ENCODE assay signal across 8 cellular contexts in the genomic region with DNA sequence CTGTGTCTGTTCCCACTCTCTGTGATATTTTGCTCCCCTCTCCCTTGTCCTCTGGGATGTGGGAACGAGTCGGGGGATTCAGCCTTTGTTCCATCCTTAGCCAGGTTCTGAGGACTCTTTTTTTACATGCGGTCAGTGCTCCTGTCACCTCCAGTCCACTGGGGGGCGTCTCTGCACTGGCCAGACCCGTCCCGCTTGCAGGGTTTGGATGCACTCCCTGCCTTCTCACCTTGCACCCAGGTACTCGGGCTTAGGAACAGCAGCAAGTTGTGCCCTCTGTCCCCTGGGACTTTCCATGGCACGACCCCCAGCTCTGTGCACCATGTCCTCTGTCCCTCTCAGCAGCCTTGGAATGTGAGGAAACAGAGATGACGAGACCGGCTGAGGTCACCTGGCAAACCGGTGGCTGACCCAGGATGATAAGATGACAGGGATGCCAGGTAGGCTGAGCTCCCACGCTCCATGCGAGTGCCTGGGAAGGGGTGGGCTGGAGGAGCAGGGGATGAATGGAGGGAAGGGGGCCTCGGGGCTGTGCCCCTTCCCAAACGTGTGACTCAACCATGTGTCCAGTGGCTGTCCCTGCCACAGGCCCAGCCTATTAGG. TPM values are rescaled to one million over a fixed set of nuclear protein-coding genes. Genes with fewer than 3 reads are reported as not detected.
DNase-seq lines count a peak whose midpoint lies in the region; ATAC-seq, FAIRE-seq and TF ChIP-seq lines count a peak whose summit lies in the region.
"Had no signal": no experiment of that assay in that cellular context is flagged by ENCODE, and none has a peak within 500 bp of the region (broad histone marks: within the 10 kb centered on the region; RNA-seq: fewer than 3 reads in every experiment).

No MANE protein-coding gene starts in this region.

- intact Hi-C loops in endothelial cell of umbilical vein (cut with micrococcal nuclease) (loop anchor here (1.0 to 5.0 kb wide), 5 partner anchors 20 to 130 kb away; no protein-coding TSS in a partner anchor), uterus (cut with DNase I; ENCODE audit: low total_unique reads) (no loop called here)
- intact Hi-C loops in naive thymus-derived CD4-positive, alpha-beta T cell (cut with micrococcal nuclease) = loop anchor here (1.0 to 2.0 kb wide), 3 partner anchors 119 to 130 kb away; no protein-coding TSS in a partner anchor

- H3K4me3 Mint-ChIP-seq in naive thymus-derived CD4-positive, alpha-beta T cell = no peak overlapping the region
- H3K4me3 Mint-ChIP-seq: stimulated activated naive CD8-positive, alpha-beta T cell treated with anti-CD3 and anti-CD28 coated beads, Interleukin-15, Interleukin-2, amounts not matched to agents 100 ng/mL and 50 ng/mL, for 24 hours had no signal

- peak; percentile 62 for ATAC-seq in naive thymus-derived CD4-positive, alpha-beta T cell
- no peak for ATAC-seq in GM18502 (IDR thresholded peaks at IDR 0.05; ENCODE audit: poor library complexity, unreplicated experiment)

- H3K36me3 ChIP-seq in endothelial cell of umbilical vein (ENCODE audit: control insufficient read depth in 2 of 2, extremely low read depth in 1 of 2, insufficient read depth in 2 of 2, low read length in 2 of 2) (no peaks in the 10 kb centered on the region), uterus (no peaks in the 10 kb centered on the region)
- no peaks in the 10 kb centered on the region for H3K36me3 ChIP-seq in naive thymus-derived CD4-positive, alpha-beta T cell (ENCODE audit: control insufficient read depth in 2 of 3, insufficient read depth in 3 of 3, low read length in 3 of 3)

- FAIRE-seq in GM12892 (lab: Jason Lieb, UNC) = peak; percentile 44
- FAIRE-seq in endothelial cell of umbilical vein (lab: Jason Lieb, UNC) = peak; percentile 87

- H2AFZ ChIP-seq in endothelial cell of umbilical vein (ENCODE audit: low read depth, low read length) = peak overlapping the region; percentile 65

- H3K4me3 ChIP-seq in endothelial cell of umbilical vein (replicated peaks in 1 of 3; ENCODE audit: insufficient read depth in 1 of 3, low read depth in 1 of 3, low read length in 3 of 3) = no peak overlapping the region
- H3K4me3 ChIP-seq in naive thymus-derived CD4-positive, alpha-beta T cell (ENCODE audit: low read length) = no peak overlapping the region
- no peak overlapping the region for H3K4me3 ChIP-seq in uterus

- H3K27me3 ChIP-seq in endothelial cell of umbilical vein (ENCODE audit: control insufficient read depth in 2 of 2, insufficient read depth in 2 of 2, low read length in 2 of 2) = no peaks in the 10 kb centered on the region
- no peaks in the 10 kb centered on the region for H3K27me3 ChIP-seq in naive thymus-derived CD4-positive, alpha-beta T cell (ENCODE audit: control insufficient read depth in 2 of 2, insufficient read depth in 2 of 2, low read length in 2 of 2)
- no peaks in the 10 kb centered on the region for H3K27me3 ChIP-seq in uterus

- TF ChIP-seq POLR2A in GM12892 (IDR thresholded peaks at IDR 0.05; ENCODE audit: low read depth, low read length) (no peak), endothelial cell of umbilical vein (IDR thresholded peaks at IDR 0.05; ENCODE audit: low read depth, low read length) (no peak), uterus (IDR thresholded peaks at IDR 0.05) (no peak)

- H3K9me3 ChIP-seq in endothelial cell of umbilical vein (replicated peaks; ENCODE audit: control insufficient read depth, insufficient read depth, low read length) (no peaks in the 10 kb centered on the region), uterus (no peaks in the 10 kb centered on the region)
- H3K9me3 ChIP-seq in naive thymus-derived CD4-positive, alpha-beta T cell (ENCODE audit: control insufficient read depth in 2 of 3, low read length in 3 of 3) = no peaks in the 10 kb centered on the region

- H3K27me3 Mint-ChIP-seq in naive thymus-derived CD4-positive, alpha-beta T cell = peaks cover 7 to 29% (median 26%) of the 10 kb centered on the region in 5 donors
- H3K27me3 Mint-ChIP-seq: stimulated activated naive CD8-positive, alpha-beta T cell treated with anti-CD3 and anti-CD28 coated beads, Interleukin-15, Interleukin-2, amounts not matched to agents 100 ng/mL and 50 ng/mL, for 24 hours had no signal

- no peaks in the 10 kb centered on the region for H3K79me2 ChIP-seq in endothelial cell of umbilical vein (ENCODE audit: control insufficient read depth, insufficient read depth, low read length)

- H4K20me1 ChIP-seq in endothelial cell of umbilical vein (replicated peaks; ENCODE audit: control insufficient read depth, extremely low read depth, insufficient read depth, low read length) = no peaks in the 10 kb centered on the region

- dilution Hi-C loops in endothelial cell of umbilical vein (cut with MboI; ENCODE audit: extremely low pct_ligation_motif_present, low sequenced_read_pairs) = no loop called here

- DNase-seq in GM12892 (ENCODE audit: insufficient read length) (peak; percentile 52), NCI-H146 treated with DMSO at 0.1 percent for 48 hours (lab: John Stamatoyannopoulos, UW; ENCODE audit: unreplicated experiment) (peak; percentile 5), endothelial cell of umbilical vein (ENCODE audit: low read depth, low spot score) (peak; percentile 71), uterus (peak; percentile 64 to 68)
- DNase-seq in activated CD4-positive, alpha-beta T cell treated with anti-CD3 and anti-CD28 coated beads, Interleukin-2, amount 50 U/mL, for 1 hour = peak; percentile 54
- peak; percentile 23 to 54 (median 33) for DNase-seq in naive thymus-derived CD4-positive, alpha-beta T cell

- H3K4me1 ChIP-seq in endothelial cell of umbilical vein (ENCODE audit: control insufficient read depth, extremely low read depth, insufficient read depth, low read length) (no peaks in the 10 kb centered on the region), uterus (peaks cover 0 to 1% of the 10 kb centered on the region in 2 donors)
- no peaks in the 10 kb centered on the region for H3K4me1 ChIP-seq in naive thymus-derived CD4-positive, alpha-beta T cell (ENCODE audit: control insufficient read depth in 2 of 2, insufficient read depth in 2 of 2, low read length in 2 of 2)

- peaks cover 0 to 4% (median 0%) of the 10 kb centered on the region in 7 donors for H3K4me1 Mint-ChIP-seq in naive thymus-derived CD4-positive, alpha-beta T cell

- H3K9me1 ChIP-seq in endothelial cell of umbilical vein (replicated peaks; ENCODE audit: control insufficient read depth, extremely low read depth, insufficient read depth, low read length) = no peaks in the 10 kb centered on the region

- no peaks in the 10 kb centered on the region for H3K36me3 Mint-ChIP-seq in naive thymus-derived CD4-positive, alpha-beta T cell

- no TSS peak for BruUV-seq in endothelial cell of umbilical vein (replicated peaks; lab: Mats Ljungman, UMichigan)

- H3K9ac ChIP-seq in endothelial cell of umbilical vein (replicated peaks; ENCODE audit: extremely low read depth, insufficient read depth, low read length) = no peak overlapping the region

- no peaks in the 10 kb centered on the region for H3K9me3 Mint-ChIP-seq in naive thymus-derived CD4-positive, alpha-beta T cell
- H3K9me3 Mint-ChIP-seq: stimulated activated naive CD8-positive, alpha-beta T cell treated with anti-CD3 and anti-CD28 coated beads, Interleukin-15, Interleukin-2, amounts not matched to agents 100 ng/mL and 50 ng/mL, for 24 hours had no signal

- H3K27ac ChIP-seq in endothelial cell of umbilical vein (ENCODE audit: insufficient read depth, low read depth, low read length) (no peak overlapping the region), uterus (no peak overlapping the region)
- no peak overlapping the region for H3K27ac ChIP-seq in naive thymus-derived CD4-positive, alpha-beta T cell (ENCODE audit: low read depth, low read length)

- H3K27ac Mint-ChIP-seq in naive thymus-derived CD4-positive, alpha-beta T cell = peak overlapping the region in 2 of 9 donors; percentile 14 to 49
- H3K27ac Mint-ChIP-seq: stimulated activated naive CD8-positive, alpha-beta T cell treated with anti-CD3 and anti-CD28 coated beads, Interleukin-15, Interleukin-2, amounts not matched to agents 100 ng/mL and 50 ng/mL, for 24 hours had no signal

- TF ChIP-seq CTCF in endothelial cell of umbilical vein (IDR thresholded peaks at IDR 0.05; ENCODE audit: extremely low read depth in 1 of 2, insufficient read depth in 1 of 2, low read depth in 1 of 2, low read length in 2 of 2) = peak; percentile 88 to 93
- TF ChIP-seq CTCF in uterus (IDR thresholded peaks at IDR 0.05) = peak; percentile 54 to 77 (median 64)

- H3K4me2 ChIP-seq in endothelial cell of umbilical vein (ENCODE audit: insufficient read depth, low read length) = no peak overlapping the region

- CTCF ChIA-PET in endothelial cell of umbilical vein (lab: Charles Lee) = interaction anchor here (0.8 to 4.4 kb wide), 18 partner anchors 10 to 135 kb away, joined by 3 to 60 read pairs (median 7); partner anchors contain the start of gene FGD5
- CTCF ChIA-PET in naive thymus-derived CD4-positive, alpha-beta T cell (lab: Charles Lee) = interaction anchor here (0.6 to 2.2 kb wide), 7 partner anchors 10 to 131 kb away, joined by 3 to 11 read pairs (median 4); no protein-coding TSS in a partner anchor

- POLR2A ChIA-PET in endothelial cell of umbilical vein (lab: Charles Lee) = interaction anchor here (0.6 kb wide), 1 partner anchor 29 kb away, joined by 3 read pairs; no protein-coding TSS in a partner anchor
- POLR2A ChIA-PET in naive thymus-derived CD4-positive, alpha-beta T cell (lab: Charles Lee) = no interaction called here

TF ChIP-seq in endothelial cell of umbilical vein, 7 proteins besides CTCF, POLR2A, EP300 and RAD21 (continues in another document):
- TF ChIP-seq FOS (IDR thresholded peaks at IDR 0.05; ENCODE audit: borderline replicate concordance, insufficient read depth, low read length) (no peak), MYC (IDR thresholded peaks at IDR 0.05; ENCODE audit: low read depth, low read length) (no peak), POLR2AphosphoS5 (IDR thresholded peaks at IDR 0.05; ENCODE audit: insufficient read depth, low read depth, low read length) (no peak), EZH2 (IDR thresholded peaks at IDR 0.05; ENCODE audit: borderline replicate concordance, low read depth, low read length, severe bottlenecking) (no peak), GATA2 (IDR thresholded peaks at IDR 0.05; ENCODE audit: insufficient read depth, insufficient read length, low read depth, low read length) (no peak)

RNA-seq across cellular contexts. Expression of gene FGD5, which starts 27.3 kb away (rescaled TPM):
- 0.06 TPM for polyA plus RNA-seq in GM12892 (2012; ENCODE audit: missing spikeins)
- total RNA-seq in endothelial cell of umbilical vein (134 and 141 TPM in 2 replicates), uterus (10 to 100 TPM in 3 of 4 donors, 1 to 10 TPM in 1; 10.0 to 66.8 (median 19.2) TPM)
- 45.4 and 49.6 TPM in 2 replicates for polyA plus RNA-seq in endothelial cell of umbilical vein
- polyA plus RNA-seq in endothelial cell of umbilical vein (2011; cell fraction: cytosol; rRNA removed) = 64.1 and 67.3 TPM in 2 replicates
- 75.7 and 82.0 TPM in 2 replicates for polyA plus RNA-seq in endothelial cell of umbilical vein (2011; cell fraction: nucleus; rRNA removed)
- polyA plus RNA-seq in endothelial cell of umbilical vein (2012) = 84.4 and 85.0 TPM in 2 replicates
- polyA minus RNA-seq in endothelial cell of umbilical vein = 101 and 111 TPM in 2 replicates
- not detected for polyA minus RNA-seq in endothelial cell of umbilical vein (2011; cell fraction: cytosol; rRNA and poly(A)+ RNA removed)
- polyA minus RNA-seq in endothelial cell of umbilical vein (2011; cell fraction: nucleus; rRNA and poly(A)+ RNA removed) = 93.1 and 98.3 TPM in 2 replicates
- total RNA-seq in naive thymus-derived CD4-positive, alpha-beta T cell = under 1 TPM in 1 of 5 experiments, not detected in 4; 0.37 TPM
- polyA plus RNA-seq in naive thymus-derived CD4-positive, alpha-beta T cell = not detected

Comparison
In these comparisons a context has a peak if more than half of its experiments do, and no peak if none do; other contexts are left out.
1. DNase-seq: peak in every context shown above with its lines; median percentile 71 in endothelial cell of umbilical vein; 66 in uterus; 54 in activated CD4-positive, alpha-beta T cell treated with anti-CD3 and anti-CD28 coated beads, Interleukin-2, amount 50 U/mL, for 1 hour; 52 in GM12892; 33 in naive thymus-derived CD4-positive, alpha-beta T cell; 5 in NCI-H146 treated with DMSO at 0.1 percent for 48 hours.
2. RNA of gene FGD5, which starts 27.3 kb away (total RNA-seq): 134 to 141 TPM in endothelial cell of umbilical vein and 10.0 to 66.8 TPM in uterus; 0.37 TPM in naive thymus-derived CD4-positive, alpha-beta T cell; every median in the first group is over 4 times any median in the second.